Comparison of ENCODE assay signal across 1 cellular context in the genomic region with DNA sequence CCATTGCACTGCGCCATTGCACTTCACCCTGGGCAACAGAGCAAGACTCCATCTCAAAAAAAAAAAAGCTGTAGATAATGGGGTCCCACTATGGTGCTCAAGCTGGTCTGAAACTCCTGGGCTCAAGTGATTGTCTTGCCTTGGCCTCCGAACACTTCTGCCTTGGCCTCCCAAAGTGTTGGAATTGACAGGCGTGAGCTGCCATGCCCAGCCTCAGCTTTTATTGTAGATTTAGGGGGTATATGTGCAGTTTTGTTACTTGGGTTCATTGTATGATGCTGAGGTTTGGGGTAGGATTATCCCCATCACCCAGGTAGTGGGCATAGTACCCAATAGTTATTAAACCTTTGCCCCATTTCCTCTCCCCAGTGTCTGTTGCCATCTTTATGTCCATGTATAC.
TF ChIP-seq lines count a peak whose summit lies in the region.

No MANE protein-coding gene starts in this region.

TF ChIP-seq in GM12878, 131 proteins besides CTCF, POLR2A, EP300 and RAD21:
- TF ChIP-seq MEF2A (IDR thresholded peaks at IDR 0.05; ENCODE audit: insufficient read depth, low read depth, low read length), result no peak
- TF ChIP-seq RBBP5 (conservative IDR thresholded peaks at IDR 0.05), result no peak
- no peak for TF ChIP-seq ZBTB33 (IDR thresholded peaks at IDR 0.05)
- no peak for TF ChIP-seq REST (IDR thresholded peaks at IDR 0.05; ENCODE audit: low read depth, low read length)
- no peak for TF ChIP-seq ZBTB11 (CRISPR knock-in tag; IDR thresholded peaks at IDR 0.05)
- no peak for TF ChIP-seq BACH1 (IDR thresholded peaks at IDR 0.05; ENCODE audit: borderline replicate concordance)
- TF ChIP-seq, protein P1, sequence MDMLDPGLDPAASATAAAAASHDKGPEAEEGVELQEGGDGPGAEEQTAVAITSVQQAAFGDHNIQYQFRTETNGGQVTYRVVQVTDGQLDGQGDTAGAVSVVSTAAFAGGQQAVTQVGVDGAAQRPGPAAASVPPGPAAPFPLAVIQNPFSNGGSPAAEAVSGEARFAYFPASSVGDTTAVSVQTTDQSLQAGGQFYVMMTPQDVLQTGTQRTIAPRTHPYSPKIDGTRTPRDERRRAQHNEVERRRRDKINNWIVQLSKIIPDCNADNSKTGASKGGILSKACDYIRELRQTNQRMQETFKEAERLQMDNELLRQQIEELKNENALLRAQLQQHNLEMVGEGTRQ (IDR thresholded peaks at IDR 0.05; ENCODE audit: borderline replicate concordance, low read depth, low read length), result no peak
- TF ChIP-seq FOS (IDR thresholded peaks at IDR 0.05; ENCODE audit: borderline replicate concordance, extremely low read depth, insufficient read length), result no peak
- TF ChIP-seq PRDM15 (CRISPR knock-in tag; IDR thresholded peaks at IDR 0.05), result no peak
- no peak for TF ChIP-seq TCF7 (IDR thresholded peaks at IDR 0.05; ENCODE audit: borderline replicate concordance)
